8 cellular contexts compared by ENCODE assay signal in the genomic region with DNA sequence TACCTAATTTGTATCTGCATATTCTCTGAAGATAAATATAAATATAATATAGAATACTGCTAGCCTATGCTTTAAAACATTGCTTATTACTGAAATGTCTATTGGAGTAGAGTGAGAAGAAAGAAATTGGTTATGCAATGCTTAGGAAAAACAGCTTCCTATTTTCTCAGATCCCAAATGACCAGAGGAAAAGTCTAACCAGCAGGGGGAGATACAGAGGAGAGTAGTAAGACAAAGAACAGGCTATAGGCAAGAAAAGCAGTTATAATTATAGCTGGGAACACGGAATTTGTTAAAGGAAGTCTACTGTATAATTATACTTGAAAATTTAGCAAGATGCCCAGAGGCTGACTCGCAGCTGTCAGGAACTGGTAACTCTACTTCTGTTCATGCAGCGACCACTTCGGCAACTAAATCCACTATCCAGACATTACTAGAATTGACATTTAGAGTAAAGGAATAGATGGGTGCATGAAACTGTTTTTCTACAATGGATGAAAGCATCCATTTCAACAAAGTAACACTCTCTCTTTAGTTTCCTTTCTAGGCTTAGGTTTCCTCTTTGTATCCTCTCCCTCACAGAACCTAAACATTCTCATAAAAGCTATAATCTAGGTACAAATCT.
DNase-seq lines count a peak whose midpoint lies in the region; ATAC-seq and TF ChIP-seq lines count a peak whose summit lies in the region.

No MANE protein-coding gene starts in this region.

- intact Hi-C loops in CD4-positive, alpha-beta memory T cell (cut with micrococcal nuclease), result loop anchor here (1.0 kb wide), 1 partner anchor 196 kb away; no protein-coding TSS in a partner anchor

- H3K36me3 ChIP-seq in CD4-positive, alpha-beta memory T cell (ENCODE audit: insufficient read depth, low read length), result no peaks in the 10 kb centered on the region

- H3K4me1 ChIP-seq in CD4-positive, alpha-beta memory T cell (ENCODE audit: insufficient read depth, low read length), result no peaks in the 10 kb centered on the region

- no peak overlapping the region for H3K4me3 ChIP-seq in CD4-positive, alpha-beta memory T cell (ENCODE audit: low read length in 2 of 2)
- no peak overlapping the region for H3K4me3 ChIP-seq in HFF-Myc (replicated peaks; ENCODE audit: low read depth, low read length)

- no peak overlapping the region for H3K4me3 Mint-ChIP-seq in CD4-positive, alpha-beta memory T cell

- H3K27ac Mint-ChIP-seq in CD4-positive, alpha-beta memory T cell, result no peak overlapping the region

- peaks cover 0 to 4% (median 2%) of the 10 kb centered on the region in 8 donors for H3K9me3 Mint-ChIP-seq in CD4-positive, alpha-beta memory T cell

- peaks cover 0 to 6% (median 4%) of the 10 kb centered on the region in 4 donors for H3K4me1 Mint-ChIP-seq in CD4-positive, alpha-beta memory T cell

- H3K36me3 Mint-ChIP-seq in CD4-positive, alpha-beta memory T cell, result no peaks in the 10 kb centered on the region

- CTCF ChIA-PET in CD4-positive, alpha-beta memory T cell (lab: Charles Lee; ENCODE audit: partially characterized antibody), result interaction anchor here (0.9 to 6.5 kb wide), 9 partner anchors 11 to 385 kb away, joined by 3 to 131 read pairs (median 5); no protein-coding TSS in a partner anchor

- ATAC-seq in HG03139 (IDR thresholded peaks at IDR 0.05; ENCODE audit: unreplicated experiment), result no peak
- ATAC-seq in HG03565 (IDR thresholded peaks at IDR 0.05; ENCODE audit: unreplicated experiment), result no peak

- H3K27me3 ChIP-seq in CD4-positive, alpha-beta memory T cell (ENCODE audit: insufficient read depth, low read length), result no peaks in the 10 kb centered on the region

- H3K9me3 ChIP-seq in CD4-positive, alpha-beta memory T cell (ENCODE audit: control insufficient read depth in 1 of 2, low read length in 2 of 2), result no peaks in the 10 kb centered on the region

- DNase-seq in CD4-positive, alpha-beta memory T cell, result peak in 4 of 5 donors; percentile 8 to 23 (median 16)
- DNase-seq in HFF-Myc (ENCODE audit: extremely low read depth, low read depth), result peak; percentile 24
- peak; percentile 31 for DNase-seq in NOMO-1 treated with dmso at 0.1 percent for 144 hours (lab: John Stamatoyannopoulos, UW; ENCODE audit: unreplicated experiment)
- peak; percentile 82 for DNase-seq in dedifferentiated amniotic fluid mesenchymal stem cell (ENCODE audit: extremely low spot score)
- peak; percentile 88 for DNase-seq in medulla oblongata (ENCODE audit: extremely low spot score)
- no peak for DNase-seq in islet precursor cell

- POLR2A ChIA-PET in CD4-positive, alpha-beta memory T cell (lab: Charles Lee; ENCODE audit: partially characterized antibody), result interaction anchor here (1.6 kb wide), 1 partner anchor 196 kb away, joined by 6 read pairs; no protein-coding TSS in a partner anchor

- H3K27ac ChIP-seq in CD4-positive, alpha-beta memory T cell (ENCODE audit: low read depth, low read length), result no peak overlapping the region

- TF ChIP-seq CTCF in HFF-Myc (IDR thresholded peaks at IDR 0.05; ENCODE audit: low read depth, low read length, missing control alignments), result peak; percentile 64

- H3K27me3 Mint-ChIP-seq in CD4-positive, alpha-beta memory T cell, result no peaks in the 10 kb centered on the region
